In the genomic region with DNA sequence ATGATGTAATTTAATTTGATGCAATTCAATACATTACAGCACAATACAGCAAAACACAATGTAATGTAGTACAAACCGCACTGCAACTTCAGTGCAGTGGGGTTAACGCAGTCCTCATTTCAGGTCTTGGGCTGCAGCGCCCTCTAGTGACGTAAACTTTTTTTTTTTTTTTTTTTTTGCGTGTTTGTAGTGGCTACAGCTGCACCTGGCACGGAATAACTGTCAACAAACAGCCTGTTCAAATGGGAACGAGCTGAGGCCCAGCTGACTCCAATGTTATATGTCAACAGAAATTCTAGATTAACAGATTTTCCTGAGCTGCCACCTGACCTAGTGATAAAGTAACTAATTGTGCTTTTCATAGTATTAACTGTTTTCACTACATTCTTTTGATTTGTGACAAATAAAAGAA, we compare ENCODE assay signal across 9 cellular contexts. TPM values are rescaled to one million over a fixed set of nuclear protein-coding genes. Genes with fewer than 3 reads are reported as not detected.
DNase-seq lines count a peak whose midpoint lies in the region; ATAC-seq, FAIRE-seq and TF ChIP-seq lines count a peak whose summit lies in the region.
"Had no signal": no experiment of that assay in that cellular context is flagged by ENCODE, and none has a peak within 500 bp of the region (broad histone marks: within the 10 kb centered on the region; RNA-seq: fewer than 3 reads in every experiment).

No MANE protein-coding gene starts in this region.

- FAIRE-seq in urothelium cell line (lab: Jason Lieb, UNC): no peak

- no peaks in the 10 kb centered on the region for H3K27me3 ChIP-seq in brain microvascular endothelial cell (replicated peaks)
- H3K27me3 ChIP-seq: BLaER1 treated with 17β-estradiol and CSF1 and Interleukin-3, amounts not matched to agents 10 nM and 100 nM had no signal

- in situ Hi-C loops in brain microvascular endothelial cell (cut with HindIII; ENCODE audit: low pct_ligation_motif_present, low sequenced_read_pairs): loop anchor here (25.0 kb wide), 1 partner anchor 484 kb away; no protein-coding TSS in a partner anchor

- H3K4me3 ChIP-seq in brain microvascular endothelial cell (ENCODE audit: low read depth, low read length): no peak overlapping the region
- H3K4me3 ChIP-seq: BLaER1 treated with 17β-estradiol and CSF1 and Interleukin-3, amounts not matched to agents 10 nM and 100 nM had no signal

- peak; percentile 68 for TF ChIP-seq CTCF in brain microvascular endothelial cell (IDR thresholded peaks at IDR 0.05; ENCODE audit: low read depth, low read length, missing control alignments)

- no peaks in the 10 kb centered on the region for H3K36me3 ChIP-seq in brain microvascular endothelial cell (replicated peaks)
- H3K36me3 ChIP-seq: BLaER1 treated with 17β-estradiol and CSF1 and Interleukin-3, amounts not matched to agents 10 nM and 100 nM had no signal

- DNase-seq in NCI-H187 (lab: John Stamatoyannopoulos, UW) (peak; percentile 56 to 86), NCI-H187 treated with DMSO at 0.1 percent for 48 hours (lab: John Stamatoyannopoulos, UW) (no peak), NCI-H526 treated with DMSO at 0.1 percent for 48 hours (lab: John Stamatoyannopoulos, UW) (peak; percentile 73), brain microvascular endothelial cell (no peak), left colon (peak; percentile 22 to 46), urothelium cell line (ENCODE audit: low spot score) (peak; percentile 68)

- no peak overlapping the region for H3K27ac ChIP-seq in brain microvascular endothelial cell
- H3K27ac ChIP-seq: BLaER1 treated with 17β-estradiol and CSF1 and Interleukin-3, amounts not matched to agents 10 nM and 100 nM had no signal

- intact Hi-C loops in left colon (cut with DNase I, micrococcal nuclease): loop anchor here in 1 of 2 donors (5.0 kb wide), 1 partner anchor 76 kb away; no protein-coding TSS in a partner anchor

- ATAC-seq in GM19463 (IDR thresholded peaks at IDR 0.05; ENCODE audit: unreplicated experiment) (peak; percentile 63), HG03565 (IDR thresholded peaks at IDR 0.05; ENCODE audit: unreplicated experiment) (peak; percentile 69), left colon (peak; percentile 87)

RNA-seq across cellular contexts. Expression of gene RASSF6, which starts 33.5 kb away (rescaled TPM):
- total RNA-seq in left colon: 10 to 100 TPM; 27.4 to 36.2 TPM

Comparison
In these comparisons a context has a peak if more than half of its experiments do, and no peak if none do; other contexts are left out.
1. DNase-seq: peak in NCI-H187 (2 of 2), NCI-H526 treated with DMSO at 0.1 percent for 48 hours (single experiment), left colon (2 of 2) and urothelium cell line (single experiment); none in NCI-H187 treated with DMSO at 0.1 percent for 48 hours (single experiment) and brain microvascular endothelial cell (single experiment).
2. Peak in every context shown above with its lines, with median percentiles within 50 percentile points of each other: ATAC-seq.